In the genomic region with DNA sequence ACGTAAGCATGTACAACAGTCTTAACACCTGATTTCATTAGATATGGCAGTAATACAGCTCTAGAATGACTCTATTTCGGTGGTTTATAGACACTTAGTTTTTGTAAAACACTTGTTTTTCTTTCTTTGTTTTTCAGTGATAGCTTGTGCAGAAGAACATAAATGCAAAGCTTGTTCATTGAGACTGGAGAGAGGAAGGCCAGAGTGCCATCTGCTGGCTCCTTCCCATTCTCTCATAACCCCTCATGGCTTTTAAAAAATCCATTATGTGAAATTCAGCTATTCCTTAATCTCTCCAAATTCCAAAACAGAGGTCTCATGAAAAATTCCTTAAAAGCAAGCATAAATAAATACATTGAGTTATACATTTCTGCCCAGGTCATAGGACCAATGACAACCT, we compare ENCODE assay signal across 10 cellular contexts.
DNase-seq lines count a peak whose midpoint lies in the region; ATAC-seq and TF ChIP-seq lines count a peak whose summit lies in the region.
"Had no signal": no experiment of that assay in that cellular context is flagged by ENCODE, and none has a peak within 500 bp of the region (broad histone marks: within the 10 kb centered on the region; RNA-seq: fewer than 3 reads in every experiment).

No MANE protein-coding gene starts in this region.

- no peak overlapping the region for H3K9ac ChIP-seq in trophoblast cell (ENCODE audit: low read length)
- H3K9ac ChIP-seq: parathyroid adenoma had no signal

- no peak overlapping the region for H3K18ac ChIP-seq in trophoblast cell (ENCODE audit: low read length)

- H3K79me1 ChIP-seq in trophoblast cell (ENCODE audit: low read length), result no peaks in the 10 kb centered on the region

- no peak overlapping the region for H3K4me3 Mint-ChIP-seq in activated T-helper 17 cell treated with anti-CD3 and anti-CD28 coated beads, Interleukin-2, amount 50 U/mL, for 72 hours

- DNase-seq in Caki2 (ENCODE audit: low read depth) (peak; percentile 13), Kasumi-1 (lab: John Stamatoyannopoulos, UW) (peak; percentile 60 to 83), brain microvascular endothelial cell (peak; percentile 31), lung microvascular endothelial cell (ENCODE audit: low read depth in 2 of 2) (peak; percentile 11 to 39), MG63 (no peak), NCI-H69 (lab: John Stamatoyannopoulos, UW) (no peak), trophoblast cell (no peak)

- peak; percentile 79 for TF ChIP-seq CTCF in brain microvascular endothelial cell (IDR thresholded peaks at IDR 0.05; ENCODE audit: low read depth, low read length, missing control alignments)

- H3K4me1 ChIP-seq in trophoblast cell (ENCODE audit: control insufficient read depth in 1 of 2, insufficient read depth in 2 of 2, low read length in 2 of 2), result no peaks in the 10 kb centered on the region
- H3K4me1 ChIP-seq: parathyroid adenoma had no signal

- no peaks in the 10 kb centered on the region for H3K79me2 ChIP-seq in trophoblast cell (ENCODE audit: control insufficient read depth, insufficient read depth, low read length, poor library complexity)
- H3K79me2 ChIP-seq: parathyroid adenoma had no signal

- no peak overlapping the region for H3K27ac Mint-ChIP-seq in activated T-helper 17 cell treated with anti-CD3 and anti-CD28 coated beads, Interleukin-2, amount 50 U/mL, for 72 hours

- H3K27me3 Mint-ChIP-seq in activated T-helper 17 cell treated with anti-CD3 and anti-CD28 coated beads, Interleukin-2, amount 50 U/mL, for 72 hours, result no peaks in the 10 kb centered on the region

- H4K12ac ChIP-seq in trophoblast cell (ENCODE audit: low read depth, low read length), result no peak overlapping the region

- no peaks in the 10 kb centered on the region for H3K27me3 ChIP-seq in brain microvascular endothelial cell (replicated peaks)
- no peaks in the 10 kb centered on the region for H3K27me3 ChIP-seq in MG63
- H3K27me3 ChIP-seq in trophoblast cell (ENCODE audit: insufficient read depth, low read length), result no peaks in the 10 kb centered on the region

- H2AFZ ChIP-seq in trophoblast cell (ENCODE audit: insufficient read depth, low read length, poor library complexity), result no peak overlapping the region
- H2AFZ ChIP-seq: parathyroid adenoma had no signal

- H3K4ac ChIP-seq in trophoblast cell (ENCODE audit: low read depth, low read length), result no peak overlapping the region

- no peak overlapping the region for H4K8ac ChIP-seq in trophoblast cell (ENCODE audit: low read depth, low read length)

- H3K9me3 ChIP-seq in MG63 (no peaks in the 10 kb centered on the region), trophoblast cell (ENCODE audit: insufficient read depth, low read depth, low read length) (no peaks in the 10 kb centered on the region)
- H3K9me3 ChIP-seq: thoracic aorta had no signal

- no peak for ATAC-seq in activated T-helper 17 cell treated with anti-CD3 and anti-CD28 coated beads, Interleukin-2, amount 50 U/mL, for 72 hours (replicated peaks)

- H3K27ac ChIP-seq in brain microvascular endothelial cell (no peak overlapping the region), trophoblast cell (ENCODE audit: low read depth, low read length) (no peak overlapping the region)
- H3K27ac ChIP-seq: parathyroid adenoma, thoracic aorta had no signal

- no peaks in the 10 kb centered on the region for H3K4me1 Mint-ChIP-seq in activated T-helper 17 cell treated with anti-CD3 and anti-CD28 coated beads, Interleukin-2, amount 50 U/mL, for 72 hours

- H2BK12ac ChIP-seq in trophoblast cell (ENCODE audit: low read length), result no peak overlapping the region

- no peak overlapping the region for H2BK5ac ChIP-seq in trophoblast cell (ENCODE audit: low read depth, low read length, poor library complexity)

- in situ Hi-C loops in Caki2 (cut with HindIII; ENCODE audit: low pct_unique_long_range_greater_than_20kb, low sequenced_read_pairs), result no loop called here
- in situ Hi-C loops in brain microvascular endothelial cell (cut with HindIII; ENCODE audit: low pct_ligation_motif_present, low sequenced_read_pairs), result no loop called here

- H3K36me3 Mint-ChIP-seq in activated T-helper 17 cell treated with anti-CD3 and anti-CD28 coated beads, Interleukin-2, amount 50 U/mL, for 72 hours (ENCODE audit: low read depth), result no peaks in the 10 kb centered on the region

- H2AK5ac ChIP-seq in trophoblast cell (ENCODE audit: low read length), result no peak overlapping the region

- no peak overlapping the region for H2BK120ac ChIP-seq in trophoblast cell (ENCODE audit: insufficient read depth, low read length, poor library complexity)

- H3K9me3 Mint-ChIP-seq in activated T-helper 17 cell treated with anti-CD3 and anti-CD28 coated beads, Interleukin-2, amount 50 U/mL, for 72 hours, result no peaks in the 10 kb centered on the region

- no CpG with 5 or more reads among the region's 2 CpGs for WGBS in trophoblast cell (ENCODE audit: extremely low coverage, insufficient coverage, insufficient read length)

- no peaks in the 10 kb centered on the region for H3K36me3 ChIP-seq in brain microvascular endothelial cell (replicated peaks)
- no peaks in the 10 kb centered on the region for H3K36me3 ChIP-seq in MG63
- no peaks in the 10 kb centered on the region for H3K36me3 ChIP-seq in trophoblast cell (ENCODE audit: control insufficient read depth in 1 of 2, insufficient read depth in 2 of 2, low read length in 2 of 2)
- H3K36me3 ChIP-seq: thoracic aorta had no signal

- no peak overlapping the region for H4K91ac ChIP-seq in trophoblast cell (ENCODE audit: low read depth, low read length)

- H3K4me3 ChIP-seq in brain microvascular endothelial cell (ENCODE audit: low read depth, low read length) (no peak overlapping the region), MG63 (no peak overlapping the region), trophoblast cell (ENCODE audit: low read depth, low read length) (no peak overlapping the region)
- H3K4me3 ChIP-seq: thoracic aorta had no signal

- no peak overlapping the region for H3K4me2 ChIP-seq in trophoblast cell (ENCODE audit: low read length)

- no peak overlapping the region for H3K23ac ChIP-seq in trophoblast cell (ENCODE audit: low read length)

- H3K14ac ChIP-seq in trophoblast cell (ENCODE audit: low read length), result no peak overlapping the region

Comparison
In these comparisons a context has a peak if more than half of its experiments do, and no peak if none do; other contexts are left out.
1. DNase-seq: peak in Caki2 (single experiment), Kasumi-1 (2 of 2), brain microvascular endothelial cell (single experiment) and lung microvascular endothelial cell (2 of 2); none in MG63 (single experiment), NCI-H69 (single experiment) and trophoblast cell (0 of 2).